In genomic region chr2:17830053-17831034, GRCh38 we compare ENCODE assay signal across 8 cellular contexts. TPM values are rescaled to one million over a fixed set of nuclear protein-coding genes. Genes with fewer than 3 reads are reported as not detected.
DNase-seq lines count a peak whose midpoint lies in the region; ATAC-seq and TF ChIP-seq lines count a peak whose summit lies in the region.

No MANE protein-coding gene starts in this region.

- H3K4me1 Mint-ChIP-seq in neural crest cell, result peaks cover 7% of the 10 kb centered on the region

- H3K4me3 Mint-ChIP-seq in neural crest cell, result no peak overlapping the region

- H3K9me3 Mint-ChIP-seq in neural crest cell, result no peaks in the 10 kb centered on the region

- ATAC-seq in GM18511 (IDR thresholded peaks at IDR 0.05; ENCODE audit: unreplicated experiment), result peak; percentile 91
- peak; percentile 82 for ATAC-seq in HG02938 (IDR thresholded peaks at IDR 0.05; ENCODE audit: unreplicated experiment)

- DNase-seq in AG09309 (ENCODE audit: low read depth) (peak; percentile 17), NCI-H2029 (lab: John Stamatoyannopoulos, UW) (peak; percentile 3), activated T-cell treated with anti-CD3 and anti-CD28 coated beads for 48 hours (ENCODE audit: low read depth) (peak; percentile 53), foreskin fibroblast (peak; percentile 44 to 86), neural crest cell (ENCODE audit: low read depth, low spot score) (peak; percentile 89), uterus (peak; percentile 27 to 38)

- TF ChIP-seq POLR2A in uterus (IDR thresholded peaks at IDR 0.05), result no peak

- no peaks in the 10 kb centered on the region for H3K4me1 ChIP-seq in uterus

- no peaks in the 10 kb centered on the region for H3K36me3 Mint-ChIP-seq in neural crest cell (ENCODE audit: low read depth)

- intact Hi-C loops in uterus (cut with DNase I; ENCODE audit: low total_unique reads), result no loop called here

- TF ChIP-seq CTCF in AG09309 (IDR thresholded peaks at IDR 0.05; ENCODE audit: control insufficient read depth, insufficient read depth, low read depth, low read length, missing control alignments) (peak; percentile 88), foreskin fibroblast (IDR thresholded peaks at IDR 0.05; ENCODE audit: low read depth, low read length) (peak; percentile 95), neural crest cell (conservative IDR thresholded peaks at IDR 0.05) (peak; percentile 82), uterus (IDR thresholded peaks at IDR 0.05) (peak; percentile 31 to 56 (median 45))

- no peaks in the 10 kb centered on the region for H3K9me3 ChIP-seq in uterus

- H3K27ac Mint-ChIP-seq in neural crest cell (ENCODE audit: unreplicated experiment), result no peak overlapping the region

- no peaks in the 10 kb centered on the region for H3K27me3 ChIP-seq in uterus

- H3K27me3 Mint-ChIP-seq in neural crest cell (ENCODE audit: low read depth), result peaks cover 32% of the 10 kb centered on the region

- no peaks in the 10 kb centered on the region for H3K36me3 ChIP-seq in uterus

- no peak overlapping the region for H3K27ac ChIP-seq in uterus

- H3K4me3 ChIP-seq in AG09309 (ENCODE audit: control insufficient read depth, low read depth, low read length) (no peak overlapping the region), foreskin fibroblast (ENCODE audit: low read depth in 1 of 2, low read length in 2 of 2) (peak overlapping the region; percentile 8 to 45), uterus (no peak overlapping the region)

RNA-seq across cellular contexts. Expression of gene MSGN1, which starts 14.1 kb away (rescaled TPM):
- total RNA-seq in neural crest cell, result not detected in 2 replicates
- not detected for total RNA-seq in uterus

RNA-seq across cellular contexts. Expression of gene KCNS3, which starts 48.1 kb away (rescaled TPM):
- total RNA-seq in neural crest cell, result 1.4 and 2.7 TPM in 2 replicates
- total RNA-seq in uterus, result 10 to 100 TPM in 3 of 4 donors, 1 to 10 TPM in 1; 4.8 to 67.6 (median 11.6) TPM

Comparison
In these comparisons a context has a peak if more than half of its experiments do, and no peak if none do; other contexts are left out.
1. DNase-seq: peak in every context shown above with its lines; median percentile 89 in neural crest cell; 65 in foreskin fibroblast; 53 in activated T-cell treated with anti-CD3 and anti-CD28 coated beads for 48 hours; 32 in uterus; 17 in AG09309; 3 in NCI-H2029.
2. H3K4me3 ChIP-seq: peak in foreskin fibroblast (2 of 2); none in AG09309 (single experiment) and uterus (0 of 2).
3. CTCF ChIP-seq: peak in every context shown above with its lines; median percentile 95 in foreskin fibroblast; 88 in AG09309; 82 in neural crest cell; 45 in uterus.